In genomic region chrX:51860679-51861078, GRCh38 we compare ENCODE assay signal across 9 cellular contexts. TPM values are rescaled to one million over a fixed set of nuclear protein-coding genes. Genes with fewer than 3 reads are reported as not detected.
DNase-seq lines count a peak whose midpoint lies in the region; ATAC-seq and TF ChIP-seq lines count a peak whose summit lies in the region.
"Had no signal": no experiment of that assay in that cellular context is flagged by ENCODE, and none has a peak within 500 bp of the region (broad histone marks: within the 10 kb centered on the region; RNA-seq: fewer than 3 reads in every experiment).

No MANE protein-coding gene starts in this region.

- 14 to 37% methylated on average over 2 of the region's 2 CpGs for WGBS in lung, 2 donors

- DNase-seq in GM10266 (ENCODE audit: extremely low spot score), result peak; percentile 6
- peak; percentile 45 for DNase-seq in NAMALWA (ENCODE audit: low spot score)
- DNase-seq in lung (ENCODE audit: low spot score), result no peak
- no peak for DNase-seq in effector memory CD4-positive, alpha-beta T cell
- DNase-seq in stimulated activated CD4-positive, alpha-beta T cell treated with anti-CD3 and anti-CD28 coated beads, Interleukin-4, amount 100 ng/mL, for 24 hours, result no peak

- H3K4me1 Mint-ChIP-seq in brain, result peaks cover 10% of the 10 kb centered on the region

- peak overlapping the region in 4 of 5 experiments; percentile 2 to 63 (median 54) for H3K27ac Mint-ChIP-seq in brain
- H3K27ac Mint-ChIP-seq: memory B cell had no signal

- no peak overlapping the region for H3K4me3 Mint-ChIP-seq in brain
- H3K4me3 Mint-ChIP-seq: memory B cell had no signal

- no peaks in the 10 kb centered on the region for H3K9me3 ChIP-seq in lung (ENCODE audit: control insufficient read depth in 2 of 2, insufficient read depth in 1 of 2, low read length in 1 of 2)
- H3K9me3 ChIP-seq in effector memory CD4-positive, alpha-beta T cell (ENCODE audit: control insufficient read depth, low read length), result peaks cover 4% of the 10 kb centered on the region

- no peak overlapping the region for H3K4me3 ChIP-seq in lung
- no peak overlapping the region for H3K4me3 ChIP-seq in effector memory CD4-positive, alpha-beta T cell (ENCODE audit: insufficient read depth, low read depth, low read length, poor library complexity, severe bottlenecking)

- no peaks in the 10 kb centered on the region for H3K36me3 ChIP-seq in lung (ENCODE audit: control insufficient read depth in 2 of 2, insufficient read depth in 2 of 2, low read length in 2 of 2)
- peaks cover 3% of the 10 kb centered on the region for H3K36me3 ChIP-seq in effector memory CD4-positive, alpha-beta T cell (ENCODE audit: control insufficient read depth, insufficient read depth, low read length)

- H3K9me3 Mint-ChIP-seq in brain, result peaks cover 0 to 39% (median 16%) of the 10 kb centered on the region in 5 experiments

- H3K27me3 ChIP-seq in lung (ENCODE audit: control insufficient read depth, insufficient read depth), result no peaks in the 10 kb centered on the region
- no peaks in the 10 kb centered on the region for H3K27me3 ChIP-seq in effector memory CD4-positive, alpha-beta T cell (replicated peaks; ENCODE audit: control insufficient read depth, insufficient read depth, low read length, poor library complexity, severe bottlenecking)

- H3K4me1 ChIP-seq in lung (ENCODE audit: control insufficient read depth in 2 of 2, insufficient read depth in 2 of 2, low read length in 2 of 2), result no peaks in the 10 kb centered on the region
- H3K4me1 ChIP-seq in effector memory CD4-positive, alpha-beta T cell (ENCODE audit: control insufficient read depth, insufficient read depth, low read length, poor library complexity, severe bottlenecking), result no peaks in the 10 kb centered on the region

- H3K36me3 Mint-ChIP-seq in brain, result peaks cover 53% of the 10 kb centered on the region

- ATAC-seq in lung (ENCODE audit: insufficient read depth, low FRiP score) (peak; percentile 34), HG03097 (IDR thresholded peaks at IDR 0.05; ENCODE audit: low FRiP score, unreplicated experiment) (no peak), HG02938 (IDR thresholded peaks at IDR 0.05; ENCODE audit: unreplicated experiment) (no peak)

- peaks cover 2% of the 10 kb centered on the region for H3K27me3 Mint-ChIP-seq in brain
- H3K27me3 Mint-ChIP-seq: memory B cell had no signal

- no peak overlapping the region for H3K27ac ChIP-seq in lung (ENCODE audit: low read depth in 1 of 2, low read length in 1 of 2)
- H3K27ac ChIP-seq in effector memory CD4-positive, alpha-beta T cell (ENCODE audit: insufficient read depth, low read length, poor library complexity, severe bottlenecking), result no peak overlapping the region

- TF ChIP-seq CTCF in GM10266 (IDR thresholded peaks at IDR 0.05; ENCODE audit: control insufficient read depth, insufficient read depth, low read depth, missing control alignments) (peak; percentile 41), brain (conservative IDR thresholded peaks at IDR 0.05) (peak; percentile 50 to 56), lung (IDR thresholded peaks at IDR 0.05; ENCODE audit: control extremely low read depth, extremely low read depth) (peak; percentile 4)

RNA-seq across cellular contexts. Expression of gene MAGED1, which starts 32.7 kb away (rescaled TPM):
- polyA plus RNA-seq in brain (ENCODE audit: insufficient read depth, low read depth, low replicate concordance) (250 TPM), lung (10 to 100 TPM; 28.3 to 38.3 TPM)
- total RNA-seq in lung, result 100 to 1,000 TPM; 108 to 111 TPM

Comparison
In these comparisons a context has a peak if more than half of its experiments do, and no peak if none do; other contexts are left out.
1. DNase-seq: peak in GM10266 (single experiment) and NAMALWA (single experiment); none in lung (single experiment), effector memory CD4-positive, alpha-beta T cell (0 of 3) and stimulated activated CD4-positive, alpha-beta T cell treated with anti-CD3 and anti-CD28 coated beads, Interleukin-4, amount 100 ng/mL, for 24 hours (single experiment).
2. Peak in every context shown above with its lines, with median percentiles within 50 percentile points of each other: CTCF ChIP-seq.